Comparison of ENCODE assay signal across 13 cellular contexts in genomic region chr10:12730809-12731519, GRCh38.
DNase-seq lines count a peak whose midpoint lies in the region; ATAC-seq and TF ChIP-seq lines count a peak whose summit lies in the region.
"Had no signal": no experiment of that assay in that cellular context is flagged by ENCODE, and none has a peak within 500 bp of the region (broad histone marks: within the 10 kb centered on the region; RNA-seq: fewer than 3 reads in every experiment).

No MANE protein-coding gene starts in this region.

- POLR2A ChIA-PET in activated naive CD8-positive, alpha-beta T cell treated with anti-CD3 and anti-CD28 coated beads, Interleukin-2, amount 10 ng/mL, durations not matched to agents 7 days and 5 days (lab: Charles Lee) = no interaction called here

- no peak overlapping the region for H2AFZ ChIP-seq in OCI-LY3 (ENCODE audit: low read depth, low read length)

- H3K36me3 ChIP-seq in OCI-LY3 (replicated peaks; ENCODE audit: low read depth, low read length) = no peaks in the 10 kb centered on the region
- H3K36me3 ChIP-seq in aorta (ENCODE audit: control insufficient read depth in 1 of 2, insufficient read depth in 2 of 2, low read length in 1 of 2) = no peaks in the 10 kb centered on the region

- H3K9me3 Mint-ChIP-seq in activated naive CD8-positive, alpha-beta T cell treated with anti-CD3 and anti-CD28 coated beads, Interleukin-2, amount 10 ng/mL, durations not matched to agents 7 days and 5 days = no peaks in the 10 kb centered on the region
- no peaks in the 10 kb centered on the region for H3K9me3 Mint-ChIP-seq in activated naive CD8-positive, alpha-beta T cell treated with anti-CD3 and anti-CD28 coated beads, Interleukin-2, amount 50 U/mL, for 24 hours
- H3K9me3 Mint-ChIP-seq: activated naive CD4-positive, alpha-beta T cell treated with anti-CD3 and anti-CD28 coated beads, Interleukin-2, amount 10 ng/mL, durations not matched to agents 7 days and 5 days had no signal

- H3K9ac ChIP-seq in OCI-LY3 (ENCODE audit: low read length) = no peak overlapping the region

- DNase-seq in activated naive CD8-positive, alpha-beta T cell treated with anti-CD3 and anti-CD28 coated beads, Interleukin-2, amount 10 ng/mL, durations not matched to agents 7 days and 5 days = no peak
- no peak for DNase-seq in activated naive CD8-positive, alpha-beta T cell treated with anti-CD3 and anti-CD28 coated beads, Interleukin-2, amount 50 U/mL, for 24 hours
- DNase-seq in left ventricle myocardium superior = no peak
- DNase-seq in aorta = no peak
- DNase-seq in HCEC 1CT = no peak
- DNase-seq: activated CD8-positive, alpha-beta memory T cell treated with anti-CD3 and anti-CD28 coated beads, Interleukin-2, amount 50 U/mL, for 48 hours; activated naive CD4-positive, alpha-beta T cell treated with anti-CD3 and anti-CD28 coated beads, Interleukin-2, amount 10 ng/mL, durations not matched to agents 7 days and 5 days; caudate nucleus; posterior cingulate gyrus; trophoblast cell had no signal

- H3K4me1 ChIP-seq in OCI-LY3 (ENCODE audit: low read length) (peaks cover 17% of the 10 kb centered on the region), aorta (ENCODE audit: control insufficient read depth in 1 of 2, insufficient read depth in 2 of 2, low read length in 2 of 2) (no peaks in the 10 kb centered on the region)

- peaks cover 6% of the 10 kb centered on the region; the same call in 1 of the 2 replicates for H3K79me2 ChIP-seq in OCI-LY3 (ENCODE audit: low read length)

- H3K4me2 ChIP-seq in OCI-LY3 (ENCODE audit: low read length) = peak overlapping the region; percentile 50

- H3K9me3 ChIP-seq in OCI-LY3 (ENCODE audit: insufficient read depth, low read length) = no peaks in the 10 kb centered on the region
- H3K9me3 ChIP-seq in aorta (ENCODE audit: control insufficient read depth, low read length) = no peaks in the 10 kb centered on the region

- intact Hi-C loops in left ventricle myocardium superior (cut with micrococcal nuclease) = no loop called here
- intact Hi-C loops in aorta (cut with DNase I) = no loop called here

- peak; percentile 22 for ATAC-seq in activated naive CD8-positive, alpha-beta T cell treated with anti-CD3 and anti-CD28 coated beads, Interleukin-2, amount 10 ng/mL, durations not matched to agents 7 days and 5 days (ENCODE audit: low read depth)
- ATAC-seq in activated naive CD8-positive, alpha-beta T cell treated with anti-CD3 and anti-CD28 coated beads, Interleukin-2, amount 50 U/mL, for 24 hours = no peak
- peak; percentile 92 for ATAC-seq in left ventricle myocardium superior
- ATAC-seq in aorta (ENCODE audit: low FRiP score) = peak; percentile 66
- ATAC-seq in GM18909 (IDR thresholded peaks at IDR 0.05; ENCODE audit: poor library complexity, unreplicated experiment) = no peak
- no peak for ATAC-seq in HG02870 (IDR thresholded peaks at IDR 0.05; ENCODE audit: unreplicated experiment)

- H3K27me3 Mint-ChIP-seq in activated naive CD8-positive, alpha-beta T cell treated with anti-CD3 and anti-CD28 coated beads, Interleukin-2, amount 10 ng/mL, durations not matched to agents 7 days and 5 days = no peaks in the 10 kb centered on the region
- no peaks in the 10 kb centered on the region for H3K27me3 Mint-ChIP-seq in activated naive CD8-positive, alpha-beta T cell treated with anti-CD3 and anti-CD28 coated beads, Interleukin-2, amount 50 U/mL, for 24 hours
- H3K27me3 Mint-ChIP-seq: activated naive CD4-positive, alpha-beta T cell treated with anti-CD3 and anti-CD28 coated beads, Interleukin-2, amount 10 ng/mL, durations not matched to agents 7 days and 5 days had no signal

- no peaks in the 10 kb centered on the region for H3K4me1 Mint-ChIP-seq in activated naive CD8-positive, alpha-beta T cell treated with anti-CD3 and anti-CD28 coated beads, Interleukin-2, amount 10 ng/mL, durations not matched to agents 7 days and 5 days
- no peaks in the 10 kb centered on the region for H3K4me1 Mint-ChIP-seq in activated naive CD8-positive, alpha-beta T cell treated with anti-CD3 and anti-CD28 coated beads, Interleukin-2, amount 50 U/mL, for 24 hours

- H3K27me3 ChIP-seq in OCI-LY3 (ENCODE audit: low read depth, low read length) (no peaks in the 10 kb centered on the region), aorta (ENCODE audit: control insufficient read depth in 1 of 2, insufficient read depth in 2 of 2, low read length in 1 of 2) (no peaks in the 10 kb centered on the region)

- H3K36me3 Mint-ChIP-seq in activated naive CD8-positive, alpha-beta T cell treated with anti-CD3 and anti-CD28 coated beads, Interleukin-2, amount 10 ng/mL, durations not matched to agents 7 days and 5 days = no peaks in the 10 kb centered on the region
- H3K36me3 Mint-ChIP-seq in activated naive CD8-positive, alpha-beta T cell treated with anti-CD3 and anti-CD28 coated beads, Interleukin-2, amount 50 U/mL, for 24 hours (ENCODE audit: low read depth) = peaks cover 2% of the 10 kb centered on the region
- H3K36me3 Mint-ChIP-seq: activated naive CD4-positive, alpha-beta T cell treated with anti-CD3 and anti-CD28 coated beads, Interleukin-2, amount 10 ng/mL, durations not matched to agents 7 days and 5 days had no signal

- H3K4me3 ChIP-seq in OCI-LY3 (ENCODE audit: low read length) (peak overlapping the region; percentile 6; the same call in 1 of the 2 replicates), aorta (ENCODE audit: low read length in 2 of 2) (no peak overlapping the region)

- no peak for TF ChIP-seq CTCF in OCI-LY3 (IDR thresholded peaks at IDR 0.05; ENCODE audit: low read depth, low read length)

- WGBS in aorta, 2 donors = 86 to 88% methylated on average over 9 of the region's 9 CpGs

- peaks cover 9% of the 10 kb centered on the region; the same call in 1 of the 2 replicates for H4K20me1 ChIP-seq in OCI-LY3 (ENCODE audit: insufficient read depth, low read length)

- no peak overlapping the region for H3K27ac Mint-ChIP-seq in activated naive CD8-positive, alpha-beta T cell treated with anti-CD3 and anti-CD28 coated beads, Interleukin-2, amount 10 ng/mL, durations not matched to agents 7 days and 5 days
- no peak overlapping the region for H3K27ac Mint-ChIP-seq in activated naive CD8-positive, alpha-beta T cell treated with anti-CD3 and anti-CD28 coated beads, Interleukin-2, amount 50 U/mL, for 24 hours
- H3K27ac Mint-ChIP-seq: activated naive CD4-positive, alpha-beta T cell treated with anti-CD3 and anti-CD28 coated beads, Interleukin-2, amount 10 ng/mL, durations not matched to agents 7 days and 5 days had no signal

- H3K4me3 Mint-ChIP-seq in activated naive CD8-positive, alpha-beta T cell treated with anti-CD3 and anti-CD28 coated beads, Interleukin-2, amount 10 ng/mL, durations not matched to agents 7 days and 5 days = no peak overlapping the region
- no peak overlapping the region for H3K4me3 Mint-ChIP-seq in activated naive CD8-positive, alpha-beta T cell treated with anti-CD3 and anti-CD28 coated beads, Interleukin-2, amount 50 U/mL, for 24 hours
- H3K4me3 Mint-ChIP-seq: activated naive CD4-positive, alpha-beta T cell treated with anti-CD3 and anti-CD28 coated beads, Interleukin-2, amount 10 ng/mL, durations not matched to agents 7 days and 5 days had no signal

- H3K27ac ChIP-seq in OCI-LY3 (ENCODE audit: low read length) (peak overlapping the region; percentile 39), aorta (ENCODE audit: low read depth in 1 of 2, low read length in 2 of 2) (no peak overlapping the region)

Comparison
In these comparisons a context has a peak if more than half of its experiments do, and no peak if none do; other contexts are left out.
1. ATAC-seq: peak in activated naive CD8-positive, alpha-beta T cell treated with anti-CD3 and anti-CD28 coated beads, Interleukin-2, amount 10 ng/mL, durations not matched to agents 7 days and 5 days (single experiment), left ventricle myocardium superior (single experiment) and aorta (single experiment); none in activated naive CD8-positive, alpha-beta T cell treated with anti-CD3 and anti-CD28 coated beads, Interleukin-2, amount 50 U/mL, for 24 hours (single experiment), GM18909 (single experiment) and HG02870 (single experiment).